Comparison of ENCODE assay signal across 25 cellular contexts in genomic region chr2:137676348-137676747, GRCh38.
"Had no signal": no experiment of that assay in that cellular context is flagged by ENCODE, and none has a peak within 500 bp of the region (broad histone marks: within the 10 kb centered on the region; RNA-seq: fewer than 3 reads in every experiment).

No MANE protein-coding gene starts in this region.

- H3K4me3 ChIP-seq: ascending aorta, breast epithelium, cardiac muscle cell, colonic mucosa had no signal

- ATAC-seq: activated CD8-positive, alpha-beta memory T cell treated with anti-CD3 and anti-CD28 coated beads, Interleukin-2, amount 10 ng/mL, durations not matched to agents 7 days and 5 days; activated CD8-positive, alpha-beta T cell treated with anti-CD3 and anti-CD28 coated beads, Interleukin-2, amount 10 ng/mL, durations not matched to agents 7 days and 5 days; activated naive CD4-positive, alpha-beta T cell treated with anti-CD3 and anti-CD28 coated beads, Interleukin-2, amount 50 U/mL, for 72 hours; WTC11 had no signal

- H3K27ac Mint-ChIP-seq: activated CD4-positive, alpha-beta memory T cell treated with anti-CD3 and anti-CD28 coated beads for 36 hours; activated CD4-positive, alpha-beta T cell treated with anti-CD3 and anti-CD28 coated beads, Interleukin-2, amount 10 ng/mL, durations not matched to agents 24 days and 14 days; activated CD8-positive, alpha-beta memory T cell treated with anti-CD3 and anti-CD28 coated beads, Interleukin-2, amount 10 ng/mL, durations not matched to agents 7 days and 5 days; activated CD8-positive, alpha-beta T cell treated with anti-CD3 and anti-CD28 coated beads, Interleukin-2, amount 10 ng/mL, durations not matched to agents 7 days and 5 days; activated naive CD4-positive, alpha-beta T cell treated with anti-CD3 and anti-CD28 coated beads, Interleukin-2, amount 10 ng/mL, durations not matched to agents 7 days and 5 days; activated naive CD4-positive, alpha-beta T cell treated with anti-CD3 and anti-CD28 coated beads, Interleukin-2, amount 50 U/mL, for 72 hours; activated naive CD8-positive, alpha-beta T cell treated with anti-CD3 and anti-CD28 coated beads, Interleukin-2, amount 10 ng/mL, durations not matched to agents 7 days and 5 days; activated T-helper 1 cell treated with anti-CD3 and anti-CD28 coated beads, Interleukin-12 subunit alpha, Interleukin-12 subunit beta, Interleukin-2, Interleukin-4 antibody, amounts not matched to agents 30 ng/mL and 10 ng/mL and 1 ng/mL, durations not matched to agents 14 hours and 24 hours and 36 hours; brain; WTC11 had no signal

- H3K9me3 Mint-ChIP-seq: activated CD4-positive, alpha-beta memory T cell treated with anti-CD3 and anti-CD28 coated beads for 36 hours; activated CD4-positive, alpha-beta T cell treated with anti-CD3 and anti-CD28 coated beads, Interleukin-2, amount 10 ng/mL, durations not matched to agents 24 days and 14 days; activated naive CD4-positive, alpha-beta T cell treated with anti-CD3 and anti-CD28 coated beads, Interleukin-2, amount 10 ng/mL, durations not matched to agents 7 days and 5 days; activated naive CD4-positive, alpha-beta T cell treated with anti-CD3 and anti-CD28 coated beads, Interleukin-2, amount 50 U/mL, for 72 hours; activated naive CD8-positive, alpha-beta T cell treated with anti-CD3 and anti-CD28 coated beads, Interleukin-2, amount 10 ng/mL, durations not matched to agents 7 days and 5 days; activated T-helper 1 cell treated with anti-CD3 and anti-CD28 coated beads, Interleukin-12 subunit alpha, Interleukin-12 subunit beta, Interleukin-2, Interleukin-4 antibody, amounts not matched to agents 30 ng/mL and 10 ng/mL and 1 ng/mL, durations not matched to agents 14 hours and 24 hours and 36 hours; brain; WTC11 had no signal

- H3K4me1 Mint-ChIP-seq: activated CD4-positive, alpha-beta T cell treated with anti-CD3 and anti-CD28 coated beads, Interleukin-2, amount 10 ng/mL, durations not matched to agents 24 days and 14 days; activated CD8-positive, alpha-beta memory T cell treated with anti-CD3 and anti-CD28 coated beads, Interleukin-2, amount 10 ng/mL, durations not matched to agents 7 days and 5 days; activated naive CD4-positive, alpha-beta T cell treated with anti-CD3 and anti-CD28 coated beads, Interleukin-2, amount 10 ng/mL, durations not matched to agents 7 days and 5 days; activated naive CD8-positive, alpha-beta T cell treated with anti-CD3 and anti-CD28 coated beads, Interleukin-2, amount 10 ng/mL, durations not matched to agents 7 days and 5 days had no signal

- H3K36me3 Mint-ChIP-seq: activated CD4-positive, alpha-beta memory T cell treated with anti-CD3 and anti-CD28 coated beads for 36 hours; activated CD8-positive, alpha-beta memory T cell treated with anti-CD3 and anti-CD28 coated beads, Interleukin-2, amount 10 ng/mL, durations not matched to agents 7 days and 5 days; activated naive CD4-positive, alpha-beta T cell treated with anti-CD3 and anti-CD28 coated beads, Interleukin-2, amount 10 ng/mL, durations not matched to agents 7 days and 5 days; activated naive CD4-positive, alpha-beta T cell treated with anti-CD3 and anti-CD28 coated beads, Interleukin-2, amount 50 U/mL, for 72 hours; activated naive CD8-positive, alpha-beta T cell treated with anti-CD3 and anti-CD28 coated beads, Interleukin-2, amount 10 ng/mL, durations not matched to agents 7 days and 5 days; brain; WTC11 had no signal

- DNase-seq: activated CD4-positive, alpha-beta memory T cell treated with anti-CD3 and anti-CD28 coated beads for 36 hours; activated CD4-positive, alpha-beta T cell treated with anti-CD3 and anti-CD28 coated beads, Interleukin-2, amount 10 ng/mL, durations not matched to agents 24 days and 14 days; activated CD8-positive, alpha-beta memory T cell treated with anti-CD3 and anti-CD28 coated beads, Interleukin-2, amount 10 ng/mL, durations not matched to agents 7 days and 5 days; activated CD8-positive, alpha-beta memory T cell treated with anti-CD3 and anti-CD28 coated beads, Interleukin-2, amount 50 U/mL, for 4 hours; activated CD8-positive, alpha-beta T cell treated with anti-CD3 and anti-CD28 coated beads, Interleukin-2, amount 10 ng/mL, durations not matched to agents 7 days and 5 days; activated gamma-delta T cell; activated naive CD4-positive, alpha-beta T cell; activated naive CD4-positive, alpha-beta T cell treated with anti-CD3 and anti-CD28 coated beads, Interleukin-2, amount 10 ng/mL, durations not matched to agents 7 days and 5 days; activated naive CD8-positive, alpha-beta T cell treated with anti-CD3 and anti-CD28 coated beads, Interleukin-2, amount 10 ng/mL, durations not matched to agents 7 days and 5 days; activated T-cell treated with anti-CD3 and anti-CD28 coated beads, Interleukin-2, amount 50 U/mL, for 1 hour; activated T-cell treated with anti-CD3 and anti-CD28 coated beads, Interleukin-2, amount 50 U/mL, for 48 hours; central memory CD4-positive, alpha-beta T cell; cerebellar nuclear complex; colonic mucosa; effector CD8-positive, alpha-beta T cell; foreskin fibroblast; head of caudate nucleus; T-helper 2 cell had no signal

- H3K4me3 Mint-ChIP-seq: activated CD4-positive, alpha-beta memory T cell treated with anti-CD3 and anti-CD28 coated beads for 36 hours; activated CD4-positive, alpha-beta T cell treated with anti-CD3 and anti-CD28 coated beads, Interleukin-2, amount 10 ng/mL, durations not matched to agents 24 days and 14 days; activated CD8-positive, alpha-beta memory T cell treated with anti-CD3 and anti-CD28 coated beads, Interleukin-2, amount 10 ng/mL, durations not matched to agents 7 days and 5 days; activated CD8-positive, alpha-beta T cell treated with anti-CD3 and anti-CD28 coated beads, Interleukin-2, amount 10 ng/mL, durations not matched to agents 7 days and 5 days; activated naive CD4-positive, alpha-beta T cell treated with anti-CD3 and anti-CD28 coated beads, Interleukin-2, amount 10 ng/mL, durations not matched to agents 7 days and 5 days; activated naive CD8-positive, alpha-beta T cell treated with anti-CD3 and anti-CD28 coated beads, Interleukin-2, amount 10 ng/mL, durations not matched to agents 7 days and 5 days; activated T-helper 1 cell treated with anti-CD3 and anti-CD28 coated beads, Interleukin-12 subunit alpha, Interleukin-12 subunit beta, Interleukin-2, Interleukin-4 antibody, amounts not matched to agents 30 ng/mL and 10 ng/mL and 1 ng/mL, durations not matched to agents 14 hours and 24 hours and 36 hours; brain; WTC11 had no signal

- H3K27me3 Mint-ChIP-seq: activated CD4-positive, alpha-beta memory T cell treated with anti-CD3 and anti-CD28 coated beads for 36 hours; activated CD4-positive, alpha-beta T cell treated with anti-CD3 and anti-CD28 coated beads, Interleukin-2, amount 10 ng/mL, durations not matched to agents 24 days and 14 days; activated CD8-positive, alpha-beta memory T cell treated with anti-CD3 and anti-CD28 coated beads, Interleukin-2, amount 10 ng/mL, durations not matched to agents 7 days and 5 days; activated naive CD4-positive, alpha-beta T cell treated with anti-CD3 and anti-CD28 coated beads, Interleukin-2, amount 10 ng/mL, durations not matched to agents 7 days and 5 days; activated naive CD8-positive, alpha-beta T cell treated with anti-CD3 and anti-CD28 coated beads, Interleukin-2, amount 10 ng/mL, durations not matched to agents 7 days and 5 days; brain had no signal
